Comparison of ENCODE assay signal across 18 cellular contexts in the genomic region with DNA sequence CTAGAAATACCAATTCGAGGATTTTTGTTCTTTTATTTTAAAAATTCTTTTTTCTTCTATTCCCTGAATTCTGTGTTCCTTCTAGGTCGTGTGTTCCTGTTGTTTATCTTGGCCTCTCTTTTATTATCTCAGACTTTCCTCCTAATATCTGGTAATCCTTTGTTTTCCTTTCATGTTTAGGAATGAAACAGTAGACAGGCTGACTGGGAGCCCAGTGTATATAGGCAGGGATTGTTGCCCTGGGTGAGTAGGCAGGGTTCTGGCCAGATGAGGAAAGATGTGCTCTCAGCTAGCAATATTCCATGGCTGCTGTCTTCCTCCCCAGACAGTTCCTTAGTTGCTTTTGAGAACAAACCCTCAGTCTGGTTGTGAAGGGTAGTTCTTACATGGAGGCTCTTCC.
DNase-seq lines count a peak whose midpoint lies in the region; ATAC-seq lines count a peak whose summit lies in the region.
"Had no signal": no experiment of that assay in that cellular context is flagged by ENCODE, and none has a peak within 500 bp of the region (broad histone marks: within the 10 kb centered on the region; RNA-seq: fewer than 3 reads in every experiment).

No MANE protein-coding gene starts in this region.

- DNase-seq in EH (ENCODE audit: low read depth): peak; percentile 23
- DNase-seq in astrocyte of the hippocampus (ENCODE audit: low read depth, low spot score): peak; percentile 54
- peak; percentile 35 for DNase-seq in fibroblast of the conjunctiva (ENCODE audit: low read depth)
- DNase-seq in non-pigmented ciliary epithelial cell (ENCODE audit: low read depth): peak; percentile 26
- no peak for DNase-seq in GM03348 (ENCODE audit: low spot score)
- DNase-seq in COLO829 (ENCODE audit: low spot score): no peak
- DNase-seq in activated CD4-positive, alpha-beta T cell treated with anti-CD3 and anti-CD28 coated beads, Interleukin-2, amount 50 U/mL, for 4 hours: no peak
- DNase-seq: activated naive CD8-positive, alpha-beta T cell treated with anti-CD3 and anti-CD28 coated beads for 36 hours; activated T-cell treated with anti-CD3 and anti-CD28 coated beads, Interleukin-2, amount 50 U/mL, for 72 hours; CD8-positive, alpha-beta T cell; MM.1S; NCI-H1694; NCI-H2227 treated with DMSO at 0.1 percent for 48 hours; NK-92 treated with Interleukin-12 subunit alpha and Interleukin-12 subunit beta, amount 100 ng/mL, for 24 hours; stimulated activated CD4-positive, alpha-beta T cell treated with anti-CD3 and anti-CD28 coated beads, Interleukin-2, amount 100 ng/mL, for 48 hours; substantia nigra; SW 1271 had no signal

- ATAC-seq in activated CD4-positive, CD25-positive, alpha-beta regulatory T cell treated with anti-CD3 and anti-CD28 coated beads, Interleukin-2, amount 50 U/mL, for 24 hours: no peak
- ATAC-seq: activated T-cell treated with anti-CD3 and anti-CD28 coated beads, Interleukin-2, amount 50 U/mL, for 72 hours; CD8-positive, alpha-beta T cell had no signal

Comparison
In these comparisons a context has a peak if more than half of its experiments do, and no peak if none do; other contexts are left out.
1. DNase-seq: peak in EH (single experiment), astrocyte of the hippocampus (single experiment), fibroblast of the conjunctiva (single experiment) and non-pigmented ciliary epithelial cell (single experiment); none in GM03348 (single experiment), COLO829 (single experiment) and activated CD4-positive, alpha-beta T cell treated with anti-CD3 and anti-CD28 coated beads, Interleukin-2, amount 50 U/mL, for 4 hours (0 of 2).